Comparison of ENCODE assay signal across 8 cellular contexts in the genomic region with DNA sequence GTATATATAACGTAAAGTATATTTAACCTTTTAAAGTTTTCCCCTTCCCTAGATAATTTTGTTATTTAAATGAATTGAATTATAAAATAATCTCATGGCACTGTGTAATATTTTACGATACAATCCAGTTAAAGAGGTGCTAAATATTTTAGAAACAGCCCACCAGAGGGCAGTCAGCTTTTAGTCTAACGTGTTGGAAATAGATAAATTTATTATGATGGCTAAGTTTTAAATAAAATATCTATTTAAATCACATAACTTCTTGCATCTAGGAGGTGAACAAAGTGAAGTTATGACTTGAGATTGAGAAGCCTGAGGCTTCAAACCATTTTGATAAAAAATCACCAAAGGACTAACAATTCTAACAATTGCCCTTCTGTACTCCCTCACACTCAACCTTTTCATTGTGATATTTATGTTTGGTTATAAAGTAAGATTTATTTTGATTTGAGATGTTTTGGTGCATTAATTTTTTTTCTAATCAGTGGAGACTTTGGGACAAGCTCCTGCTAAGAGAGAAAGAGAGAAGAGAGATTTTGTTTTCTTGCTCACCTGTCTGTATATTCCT.
DNase-seq lines count a peak whose midpoint lies in the region; ATAC-seq, FAIRE-seq and TF ChIP-seq lines count a peak whose summit lies in the region.

No MANE protein-coding gene starts in this region.

- H3K36me3 Mint-ChIP-seq in activated CD4-positive, alpha-beta T cell treated with anti-CD3 and anti-CD28 coated beads, Interleukin-2, amount 10 ng/mL, durations not matched to agents 24 days and 14 days (ENCODE audit: low read depth) = peaks cover 3% of the 10 kb centered on the region

- TF ChIP-seq CTCF in A549 (IDR thresholded peaks at IDR 0.05) = peak; percentile 69

- intact Hi-C loops in activated CD4-positive, alpha-beta T cell treated with anti-CD3 and anti-CD28 coated beads, Interleukin-2, amount 10 ng/mL, durations not matched to agents 24 days and 14 days (cut with micrococcal nuclease) = loop anchor here (1.0 to 10.0 kb wide), 2 partner anchors 511 to 828 kb away; no protein-coding TSS in a partner anchor

- no peaks in the 10 kb centered on the region for H3K9me3 ChIP-seq in A549

- peaks cover 8% of the 10 kb centered on the region for H3K4me1 Mint-ChIP-seq in activated CD4-positive, alpha-beta T cell treated with anti-CD3 and anti-CD28 coated beads, Interleukin-2, amount 10 ng/mL, durations not matched to agents 24 days and 14 days

- FAIRE-seq in A549 (lab: Jason Lieb, UNC) = no peak

- no peak overlapping the region for H3K27ac ChIP-seq in A549

- TF ChIP-seq RAD21 in A549 (conservative IDR thresholded peaks at IDR 0.05 in 1 of 2, IDR thresholded peaks at IDR 0.05 in 1 of 2) = peak; percentile 60 to 76

- ATAC-seq in A549 = no peak
- ATAC-seq in GM19035 (IDR thresholded peaks at IDR 0.05; ENCODE audit: unreplicated experiment) = no peak
- no peak for ATAC-seq in GM18502 (IDR thresholded peaks at IDR 0.05; ENCODE audit: poor library complexity, unreplicated experiment)

- CTCF ChIA-PET in A549 (lab: Yijun Ruan, JAX) = interaction anchor here (0.7 to 18.8 kb wide), 10 partner anchors 9 to 826 kb away, joined by 3 to 227 read pairs (median 4); no protein-coding TSS in a partner anchor

- peaks cover 36% of the 10 kb centered on the region for H3K27me3 Mint-ChIP-seq in activated CD4-positive, alpha-beta T cell treated with anti-CD3 and anti-CD28 coated beads, Interleukin-2, amount 10 ng/mL, durations not matched to agents 24 days and 14 days

- TF ChIP-seq EP300 in A549 (IDR thresholded peaks at IDR 0.05) = no peak

- DNase-seq in A549 (ENCODE audit: low read depth in 1 of 2, low spot score in 1 of 2) (peak; percentile 6 to 53), Daoy (ENCODE audit: low read depth) (peak; percentile 49), NCI-H2029 treated with DMSO at 0.1 percent for 48 hours (lab: John Stamatoyannopoulos, UW) (peak; percentile 11), inferior parietal cortex (ENCODE audit: extremely low spot score) (peak; percentile 77), HK-2 (ENCODE audit: unreplicated experiment) (no peak)
- peak; percentile 73 for DNase-seq in activated CD4-positive, alpha-beta T cell treated with anti-CD3 and anti-CD28 coated beads, Interleukin-2, amount 10 ng/mL, durations not matched to agents 24 days and 14 days

- POLR2A ChIA-PET in A549 (lab: Yijun Ruan, JAX) = interaction anchor here (1.5 kb wide), 1 partner anchor 827 kb away, joined by 3 read pairs; no protein-coding TSS in a partner anchor

- WGBS in A549 (ENCODE audit: missing lambda C conversion rate) = 5% methylated on average over 3 of the region's 3 CpGs

- TF ChIP-seq POLR2A in A549 (IDR thresholded peaks at IDR 0.05; ENCODE audit: low read length) = no peak

- H3K4me3 Mint-ChIP-seq in activated CD4-positive, alpha-beta T cell treated with anti-CD3 and anti-CD28 coated beads, Interleukin-2, amount 10 ng/mL, durations not matched to agents 24 days and 14 days = no peak overlapping the region

- H3K4me1 ChIP-seq in A549 = no peaks in the 10 kb centered on the region

- H3K4me2 ChIP-seq in A549 = no peak overlapping the region

- no peak overlapping the region for H3K4me3 ChIP-seq in A549

- H3K9me3 Mint-ChIP-seq in activated CD4-positive, alpha-beta T cell treated with anti-CD3 and anti-CD28 coated beads, Interleukin-2, amount 10 ng/mL, durations not matched to agents 24 days and 14 days = peaks cover 8% of the 10 kb centered on the region

- no peak overlapping the region for H3K27ac Mint-ChIP-seq in activated CD4-positive, alpha-beta T cell treated with anti-CD3 and anti-CD28 coated beads, Interleukin-2, amount 10 ng/mL, durations not matched to agents 24 days and 14 days

TF ChIP-seq in A549, 52 proteins besides CTCF, POLR2A, EP300 and RAD21:
- TF ChIP-seq RFX5 (IDR thresholded peaks at IDR 0.05) = no peak
- peak; percentile 86 for TF ChIP-seq SMC3 (IDR thresholded peaks at IDR 0.05)
